ENCODE assay signal across 22 cellular contexts in genomic region chr2:111657351-111657975, GRCh38.
"Had no signal": no experiment of that assay in that cellular context is flagged by ENCODE, and none has a peak within 500 bp of the region (broad histone marks: within the 10 kb centered on the region; RNA-seq: fewer than 3 reads in every experiment).

No MANE protein-coding gene starts in this region.

- H3K4me1 Mint-ChIP-seq: naive B cell; stimulated activated naive CD8-positive, alpha-beta T cell treated with anti-CD3 and anti-CD28 coated beads, Interleukin-15, amount 100 ng/mL, for 72 hours had no signal

- H3K9me3 ChIP-seq: pancreas, suprapubic skin, upper lobe of left lung had no signal

- H3K27me3 Mint-ChIP-seq: activated naive CD8-positive, alpha-beta T cell; effector memory CD8-positive, alpha-beta T cell had no signal

- H3K4me2 ChIP-seq: smooth muscle cell had no signal

- H3K36me3 ChIP-seq: pancreas, suprapubic skin, upper lobe of left lung had no signal

- H3K27ac Mint-ChIP-seq: activated naive CD8-positive, alpha-beta T cell; effector memory CD8-positive, alpha-beta T cell; naive B cell had no signal

- H3K36me3 Mint-ChIP-seq: activated naive CD8-positive, alpha-beta T cell; naive B cell had no signal

- ATAC-seq: effector memory CD8-positive, alpha-beta T cell; left lobe of liver; pancreas; sciatic nerve; stimulated activated naive CD8-positive, alpha-beta T cell treated with anti-CD3 and anti-CD28 coated beads, Interleukin-15, amount 100 ng/mL, for 72 hours had no signal

- DNase-seq: activated CD4-positive, alpha-beta T cell treated with anti-CD3 and anti-CD28 coated beads for 1 hour; activated CD4-positive, alpha-beta T cell treated with anti-CD3 and anti-CD28 coated beads, Interleukin-2, amount 50 U/mL, for 4 hours; activated T-cell treated with anti-CD3 and anti-CD28 coated beads for 4 hours; cerebellar nuclear complex; dermis blood vessel endothelial cell; effector memory CD8-positive, alpha-beta T cell; foreskin melanocyte; glutamatergic neuron; kidney; naive B cell; pancreas; stimulated activated CD4-positive, alpha-beta T cell treated with anti-CD3 and anti-CD28 coated beads, Interleukin-4, amount 100 ng/mL, for 1 hour; stimulated activated naive CD8-positive, alpha-beta T cell treated with anti-CD3 and anti-CD28 coated beads, Interleukin-15, amount 100 ng/mL, for 72 hours; SW 1271; T-helper 2 cell; upper lobe of left lung had no signal

- H3K27me3 ChIP-seq: pancreas, suprapubic skin, upper lobe of left lung had no signal

- H3K4me3 Mint-ChIP-seq: activated naive CD8-positive, alpha-beta T cell; effector memory CD8-positive, alpha-beta T cell; naive B cell; stimulated activated naive CD8-positive, alpha-beta T cell treated with anti-CD3 and anti-CD28 coated beads, Interleukin-15, amount 100 ng/mL, for 72 hours had no signal

- H3K4me3 ChIP-seq: pancreas, smooth muscle cell, suprapubic skin, upper lobe of left lung had no signal

- H3K27ac ChIP-seq: pancreas, suprapubic skin, upper lobe of left lung, VCaP had no signal

- H3K9me3 Mint-ChIP-seq: effector memory CD8-positive, alpha-beta T cell; naive B cell; stimulated activated naive CD8-positive, alpha-beta T cell treated with anti-CD3 and anti-CD28 coated beads, Interleukin-15, amount 100 ng/mL, for 72 hours had no signal
